ENCODE assay signal across 8 cellular contexts in the genomic region with DNA sequence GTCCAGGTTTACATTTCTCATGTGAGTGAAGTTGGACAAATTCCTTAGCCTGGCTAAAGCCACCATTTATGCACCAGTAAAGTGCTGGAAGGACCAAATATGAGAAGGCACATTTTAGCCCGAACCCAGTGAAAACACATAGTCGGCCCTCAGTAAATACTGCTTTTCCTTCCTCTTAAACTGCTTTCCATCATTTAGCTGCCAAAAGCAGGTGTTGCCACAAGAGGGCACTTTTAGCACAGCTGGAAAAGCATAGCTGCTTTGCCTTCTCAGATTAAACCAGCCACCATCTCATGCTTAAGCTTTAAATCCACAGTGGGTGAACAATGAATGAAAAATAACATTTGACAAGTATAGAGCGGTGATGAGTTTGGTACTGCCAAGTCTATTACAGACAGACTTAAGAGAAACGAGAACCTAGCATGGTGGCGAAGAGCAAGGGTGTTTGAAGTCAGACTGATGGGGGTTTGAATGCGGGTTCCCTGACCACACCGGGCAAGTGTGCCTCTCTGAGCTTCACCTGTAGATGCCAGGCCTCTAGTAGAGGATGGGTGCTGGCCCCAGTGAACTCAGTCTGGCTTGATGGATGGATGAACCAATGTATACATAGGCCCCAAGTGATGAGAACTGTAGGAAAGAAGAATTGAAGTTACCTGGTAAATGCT. TPM values are rescaled to one million over a fixed set of nuclear protein-coding genes. Genes with fewer than 3 reads are reported as not detected.
DNase-seq lines count a peak whose midpoint lies in the region; ATAC-seq and TF ChIP-seq lines count a peak whose summit lies in the region.

No MANE protein-coding gene starts in this region.

- intact Hi-C loops in right lobe of liver (cut with DNase I): loop anchor here in 1 of 2 donors (10.0 kb wide), 1 partner anchor 149 kb away; no protein-coding TSS in a partner anchor

- peak; percentile 67 to 74 (median 70) for TF ChIP-seq CTCF in right lobe of liver (IDR thresholded peaks at IDR 0.05)

- peaks cover 0 to 13% (median 4%) of the 10 kb centered on the region in 4 donors for H3K36me3 ChIP-seq in right lobe of liver

- 67% methylated on average over 6 of the region's 7 CpGs for WGBS in right lobe of liver (ENCODE audit: insufficient coverage, low coverage, low lambda C conversion rate, missing lambda C conversion rate)

- DNase-seq in NCI-H524 (lab: John Stamatoyannopoulos, UW) (peak; percentile 13 to 48), NCI-H524 treated with DMSO at 0.1 percent for 48 hours (lab: John Stamatoyannopoulos, UW) (no peak), NCI-H226 (peak; percentile 55), cerebellar cortex (ENCODE audit: low spot score) (peak; percentile 49), right lobe of liver (no peak)
- peak; percentile 28 for DNase-seq in activated CD4-positive, CD25-positive, alpha-beta regulatory T cell treated with anti-CD3 and anti-CD28 coated beads, Interleukin-2, amount 50 U/mL, for 16 hours (ENCODE audit: low read depth, low spot score)
- DNase-seq in stimulated activated CD8-positive, alpha-beta memory T cell treated with anti-CD3 and anti-CD28 coated beads, Interleukin-15, amount 100 ng/mL, for 48 hours (ENCODE audit: low read depth in 2 of 2): peak; percentile 27 to 34

- no peak for TF ChIP-seq POLR2A in right lobe of liver (IDR thresholded peaks at IDR 0.05)

- ATAC-seq in HG03066 (IDR thresholded peaks at IDR 0.05; ENCODE audit: low read depth, unreplicated experiment): peak; percentile 77
- ATAC-seq in right lobe of liver: peak; percentile 81 to 90 (median 86)

- no peak overlapping the region for H3K4me3 ChIP-seq in right lobe of liver

- no peak overlapping the region for H3K27ac ChIP-seq in right lobe of liver

- H3K4me1 ChIP-seq in right lobe of liver: no peaks in the 10 kb centered on the region

- H3K9me3 ChIP-seq in right lobe of liver: no peaks in the 10 kb centered on the region

- no peaks in the 10 kb centered on the region for H3K27me3 ChIP-seq in right lobe of liver

RNA-seq across cellular contexts. Expression of a gene that starts 57.8 kb away (rescaled TPM):
- 10 to 100 TPM; 36.9 to 70.7 (median 52.0) TPM for total RNA-seq in right lobe of liver

Comparison
In these comparisons a context has a peak if more than half of its experiments do, and no peak if none do; other contexts are left out.
1. DNase-seq: peak in NCI-H524 (2 of 2), NCI-H226 (single experiment), activated CD4-positive, CD25-positive, alpha-beta regulatory T cell treated with anti-CD3 and anti-CD28 coated beads, Interleukin-2, amount 50 U/mL, for 16 hours (single experiment), cerebellar cortex (single experiment) and stimulated activated CD8-positive, alpha-beta memory T cell treated with anti-CD3 and anti-CD28 coated beads, Interleukin-15, amount 100 ng/mL, for 48 hours (2 of 2); none in NCI-H524 treated with DMSO at 0.1 percent for 48 hours (single experiment) and right lobe of liver (0 of 3).